ENCODE assay signal across 8 cellular contexts in genomic region chr14:75418779-75419768, GRCh38. TPM values are rescaled to one million over a fixed set of nuclear protein-coding genes. Genes with fewer than 3 reads are reported as not detected.
DNase-seq lines count a peak whose midpoint lies in the region; ATAC-seq and TF ChIP-seq lines count a peak whose summit lies in the region.

No MANE protein-coding gene starts in this region.

- no peaks in the 10 kb centered on the region for H3K9me2 ChIP-seq in SU-DHL-6 (replicated peaks; ENCODE audit: insufficient read depth, low read length)

- H3K36me3 Mint-ChIP-seq in HFFc6 (ENCODE audit: low read depth) = no peaks in the 10 kb centered on the region
- H3K36me3 Mint-ChIP-seq in effector memory CD8-positive, alpha-beta T cell (ENCODE audit: insufficient read depth) = no peaks in the 10 kb centered on the region

- H3K27me3 ChIP-seq in SU-DHL-6 (ENCODE audit: low read length) (no peaks in the 10 kb centered on the region), smooth muscle cell (ENCODE audit: low read depth) (no peaks in the 10 kb centered on the region)

- TF ChIP-seq CTCF in GM12864 (IDR thresholded peaks at IDR 0.05; ENCODE audit: low read depth, low read length, missing control alignments) = no peak
- TF ChIP-seq CTCF in SU-DHL-6 (IDR thresholded peaks at IDR 0.05; ENCODE audit: insufficient read depth, low read length, poor library complexity, severe bottlenecking) = no peak
- TF ChIP-seq CTCF in smooth muscle cell (IDR thresholded peaks at IDR 0.05; ENCODE audit: borderline replicate concordance, insufficient read depth, poor library complexity, severe bottlenecking) = no peak
- no peak for TF ChIP-seq CTCF in HFFc6 (IDR thresholded peaks at IDR 0.05)

- H3F3A ChIP-seq in SU-DHL-6 (ENCODE audit: insufficient read depth) (0 out of 2 replicates have a peak, but pooled peaks cover 4% of the 10 kb centered on the region), smooth muscle cell (ENCODE audit: low read depth) (no peaks in the 10 kb centered on the region)

- H4K20me1 ChIP-seq in SU-DHL-6 (ENCODE audit: low read depth, low read length) = no peaks in the 10 kb centered on the region
- no peaks in the 10 kb centered on the region for H4K20me1 ChIP-seq in smooth muscle cell (ENCODE audit: low read depth)

- peak overlapping the region; percentile 11 for H3K4me2 ChIP-seq in SU-DHL-6 (ENCODE audit: low read depth, low read length, poor library complexity, severe bottlenecking)
- peak overlapping the region; percentile 77 for H3K4me2 ChIP-seq in smooth muscle cell

- peaks cover 11% of the 10 kb centered on the region for H3K4me1 ChIP-seq in smooth muscle cell (ENCODE audit: low read depth)

- H3K4me3 ChIP-seq in GM12864 (ENCODE audit: low read depth, low read length) (no peak overlapping the region), SU-DHL-6 (ENCODE audit: insufficient read depth, low read length, poor library complexity, severe bottlenecking) (no peak overlapping the region), smooth muscle cell (peak overlapping the region; percentile 7)

- H3K79me2 ChIP-seq in SU-DHL-6 (ENCODE audit: insufficient read depth, low read length) = no peaks in the 10 kb centered on the region
- no peaks in the 10 kb centered on the region for H3K79me2 ChIP-seq in smooth muscle cell (ENCODE audit: low read depth)

- H3K27ac Mint-ChIP-seq in HFFc6 = no peak overlapping the region
- H3K27ac Mint-ChIP-seq in effector memory CD8-positive, alpha-beta T cell = no peak overlapping the region

- H3K9me3 ChIP-seq in SU-DHL-6 (ENCODE audit: insufficient read depth, low read length) (no peaks in the 10 kb centered on the region), smooth muscle cell (replicated peaks; ENCODE audit: low read depth) (no peaks in the 10 kb centered on the region)

- H3K36me3 ChIP-seq in SU-DHL-6 (ENCODE audit: low read length) (no peaks in the 10 kb centered on the region), smooth muscle cell (ENCODE audit: low read depth) (no peaks in the 10 kb centered on the region)

- H3K27me3 Mint-ChIP-seq in HFFc6 (ENCODE audit: insufficient read depth) = peaks cover 10% of the 10 kb centered on the region
- peaks cover 0 to 19% of the 10 kb centered on the region in 2 donors for H3K27me3 Mint-ChIP-seq in effector memory CD8-positive, alpha-beta T cell

- peak; percentile 63 for ATAC-seq in HG02642 (IDR thresholded peaks at IDR 0.05; ENCODE audit: poor library complexity, unreplicated experiment)
- ATAC-seq in effector memory CD8-positive, alpha-beta T cell (replicated peaks) = no peak

- H3K4me3 Mint-ChIP-seq in HFFc6 = no peak overlapping the region
- no peak overlapping the region for H3K4me3 Mint-ChIP-seq in effector memory CD8-positive, alpha-beta T cell

- 22% methylated on average over 16 of the region's 16 CpGs for WGBS in smooth muscle cell (ENCODE audit: low lambda C conversion rate)

- H3K27ac ChIP-seq in SU-DHL-6 (ENCODE audit: low read depth, low read length) = no peak overlapping the region
- no peak overlapping the region for H3K27ac ChIP-seq in smooth muscle cell (ENCODE audit: low read depth)

- DNase-seq in GM12864 (ENCODE audit: low read depth) = peak; percentile 61
- peak; percentile 44 for DNase-seq in germinal center (ENCODE audit: low spot score)
- DNase-seq in smooth muscle cell (lab: John Stamatoyannopoulos, UW; ENCODE audit: unreplicated experiment) = no peak
- no peak for DNase-seq in HFFc6
- DNase-seq in central memory CD4-positive, alpha-beta T cell = no peak
- DNase-seq in effector memory CD8-positive, alpha-beta T cell = no peak

- H3K9me3 Mint-ChIP-seq in HFFc6 = no peaks in the 10 kb centered on the region
- H3K9me3 Mint-ChIP-seq in effector memory CD8-positive, alpha-beta T cell = no peaks in the 10 kb centered on the region

- no peak overlapping the region for H3K9ac ChIP-seq in SU-DHL-6 (ENCODE audit: low read length)
- H3K9ac ChIP-seq in smooth muscle cell (ENCODE audit: low read depth) = no peak overlapping the region

- peaks cover 24% of the 10 kb centered on the region for H3K4me1 Mint-ChIP-seq in HFFc6 (ENCODE audit: low read depth)
- H3K4me1 Mint-ChIP-seq in effector memory CD8-positive, alpha-beta T cell (ENCODE audit: low read depth in 2 of 2) = no peaks in the 10 kb centered on the region

- H2AFZ ChIP-seq in SU-DHL-6 (ENCODE audit: low read depth, low read length, severe bottlenecking) (no peak overlapping the region), smooth muscle cell (ENCODE audit: low read depth) (peak overlapping the region; percentile 76)

RNA-seq across cellular contexts. Expression of gene JDP2, which starts 8.7 kb away (rescaled TPM):
- total RNA-seq in smooth muscle cell = 70.3 and 71.2 TPM in 2 replicates
- polyA plus RNA-seq in smooth muscle cell = 98.9 and 126 TPM in 2 replicates
- 10 to 100 TPM; 48.0 to 67.8 (median 61.8) TPM for total RNA-seq in HFFc6 (2021; fragmentation: NEBNext Ultra II Directional; extraction: Animal tissue kit (Norgen Biotek cat#: 25700))

Comparison
In these comparisons a context has a peak if more than half of its experiments do, and no peak if none do; other contexts are left out.
1. DNase-seq: peak in GM12864 (single experiment) and germinal center (single experiment); none in smooth muscle cell (single experiment), HFFc6 (single experiment), central memory CD4-positive, alpha-beta T cell (single experiment) and effector memory CD8-positive, alpha-beta T cell (0 of 3).